15 cellular contexts compared by ENCODE assay signal in genomic region chr2:71555798-71556454, GRCh38.
"Had no signal": no experiment of that assay in that cellular context is flagged by ENCODE, and none has a peak within 500 bp of the region (broad histone marks: within the 10 kb centered on the region; RNA-seq: fewer than 3 reads in every experiment).

No MANE protein-coding gene starts in this region.

- H3K4me3 ChIP-seq: ascending aorta, lung, skin epidermis had no signal

- H3K36me3 ChIP-seq: ascending aorta had no signal

- H3K27me3 ChIP-seq: ascending aorta had no signal

- H3K36me3 Mint-ChIP-seq: activated naive CD8-positive, alpha-beta T cell treated with anti-CD3 and anti-CD28 coated beads, Interleukin-2, amount 10 ng/mL, durations not matched to agents 7 days and 5 days; naive thymus-derived CD8-positive, alpha-beta T cell; stimulated activated memory B cell treated with anti-CD40 and anti-IgM and Interleukin-4, amounts not matched to agents 10 μg/mL and 1 μg/mL and 100 μg/mL, for 72 hours; T-cell; type B pancreatic cell had no signal

- H3K27ac ChIP-seq: ascending aorta, skin epidermis had no signal

- H3K27me3 Mint-ChIP-seq: activated CD4-positive, alpha-beta memory T cell treated with anti-CD3 and anti-CD28 coated beads, Interleukin-2, amount 10 ng/mL, durations not matched to agents 7 days and 5 days had no signal

- H3K27ac Mint-ChIP-seq: activated CD4-positive, alpha-beta memory T cell treated with anti-CD3 and anti-CD28 coated beads, Interleukin-2, amount 10 ng/mL, durations not matched to agents 7 days and 5 days; activated naive CD8-positive, alpha-beta T cell treated with anti-CD3 and anti-CD28 coated beads, Interleukin-2, amount 10 ng/mL, durations not matched to agents 7 days and 5 days; stimulated activated memory B cell treated with anti-CD40 and anti-IgM and Interleukin-4, amounts not matched to agents 10 μg/mL and 1 μg/mL and 100 μg/mL, for 72 hours; T-cell; type B pancreatic cell had no signal

- H3K4me3 Mint-ChIP-seq: activated CD4-positive, alpha-beta memory T cell treated with anti-CD3 and anti-CD28 coated beads, Interleukin-2, amount 10 ng/mL, durations not matched to agents 7 days and 5 days; activated naive CD8-positive, alpha-beta T cell treated with anti-CD3 and anti-CD28 coated beads, Interleukin-2, amount 10 ng/mL, durations not matched to agents 7 days and 5 days; naive thymus-derived CD8-positive, alpha-beta T cell; stimulated activated memory B cell treated with anti-CD40 and anti-IgM and Interleukin-4, amounts not matched to agents 10 μg/mL and 1 μg/mL and 100 μg/mL, for 72 hours; T-cell; type B pancreatic cell had no signal

- H3K4me1 Mint-ChIP-seq: activated CD4-positive, alpha-beta memory T cell treated with anti-CD3 and anti-CD28 coated beads, Interleukin-2, amount 10 ng/mL, durations not matched to agents 7 days and 5 days; activated naive CD8-positive, alpha-beta T cell treated with anti-CD3 and anti-CD28 coated beads, Interleukin-2, amount 10 ng/mL, durations not matched to agents 7 days and 5 days; stimulated activated memory B cell treated with anti-CD40 and anti-IgM and Interleukin-4, amounts not matched to agents 10 μg/mL and 1 μg/mL and 100 μg/mL, for 72 hours; T-cell had no signal

- DNase-seq: activated CD4-positive, alpha-beta memory T cell treated with anti-CD3 and anti-CD28 coated beads, Interleukin-2, amount 10 ng/mL, durations not matched to agents 7 days and 5 days; activated gamma-delta T cell; activated naive CD8-positive, alpha-beta T cell treated with anti-CD3 and anti-CD28 coated beads, Interleukin-2, amount 10 ng/mL, durations not matched to agents 7 days and 5 days; activated T-cell treated with anti-CD3 and anti-CD28 coated beads, Interleukin-2, amount 50 U/mL, for 48 hours; foreskin melanocyte; head of caudate nucleus; midbrain; T-cell; T1000 had no signal

- ATAC-seq: naive thymus-derived CD8-positive, alpha-beta T cell; stimulated activated memory B cell treated with anti-CD40 and anti-IgM and Interleukin-4, amounts not matched to agents 10 μg/mL and 1 μg/mL and 100 μg/mL, for 72 hours had no signal

- H3K9me3 ChIP-seq: ascending aorta had no signal

- H3K9me3 Mint-ChIP-seq: activated CD4-positive, alpha-beta memory T cell treated with anti-CD3 and anti-CD28 coated beads, Interleukin-2, amount 10 ng/mL, durations not matched to agents 7 days and 5 days; activated naive CD8-positive, alpha-beta T cell treated with anti-CD3 and anti-CD28 coated beads, Interleukin-2, amount 10 ng/mL, durations not matched to agents 7 days and 5 days; naive thymus-derived CD8-positive, alpha-beta T cell; stimulated activated memory B cell treated with anti-CD40 and anti-IgM and Interleukin-4, amounts not matched to agents 10 μg/mL and 1 μg/mL and 100 μg/mL, for 72 hours; T-cell; type B pancreatic cell had no signal
